ENCODE assay signal across 1 cellular context in the genomic region with DNA sequence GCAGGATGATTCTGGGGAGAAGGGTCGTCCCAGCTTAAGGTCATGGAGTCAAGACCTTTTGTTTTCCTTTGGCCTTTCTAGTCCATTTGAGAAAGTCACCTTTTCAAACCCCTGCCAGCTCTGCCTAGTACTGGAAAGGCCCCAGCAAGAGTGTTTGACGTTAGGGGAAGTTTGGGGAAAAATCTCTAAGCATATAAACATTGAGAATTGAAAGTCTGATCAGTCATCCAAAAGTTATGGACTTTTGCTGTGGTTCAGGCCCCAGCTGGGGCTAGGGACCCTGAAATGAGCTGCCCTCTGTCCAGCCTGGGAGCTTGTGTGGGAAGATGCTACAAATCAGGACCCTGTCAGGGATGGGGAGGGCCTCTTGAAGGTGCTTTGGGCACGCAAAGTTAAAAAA.
TF ChIP-seq lines count a peak whose summit lies in the region.

No MANE protein-coding gene starts in this region.

TF ChIP-seq in A549, 52 proteins besides CTCF, POLR2A, EP300 and RAD21 (continued from another document):
- no peak for TF ChIP-seq HOXB5 (CRISPR knock-in tag; IDR thresholded peaks at IDR 0.05)
TF ChIP-seq in A549: peak in this region for 0.
